In genomic region chr14:89415139-89415538, GRCh38 we compare ENCODE assay signal across 8 cellular contexts. TPM values are rescaled to one million over a fixed set of nuclear protein-coding genes. Genes with fewer than 3 reads are reported as not detected.
A peak's percentile ranks its signal among the peaks of the same experiment; 100 is the strongest.
DNase-seq lines count a peak whose midpoint lies in the region; ATAC-seq and TF ChIP-seq lines count a peak whose summit lies in the region.

No MANE protein-coding gene starts in this region.

- DNase-seq in activated T-cell treated with anti-CD3 and anti-CD28 coated beads, Interleukin-2, amount 50 U/mL, for 4 hours = no peak
- no peak for DNase-seq in activated T-cell treated with anti-CD3 and anti-CD28 coated beads, Interleukin-2, amount 50 U/mL, for 48 hours
- DNase-seq in ascending aorta (ENCODE audit: low spot score in 2 of 2) (no peak), left lung (no peak)

- H3K27ac ChIP-seq in ascending aorta (peak overlapping the region; percentile 46 to 96), left lung (peak overlapping the region; percentile 95 to 96), thymus (ENCODE audit: low read depth) (no peak overlapping the region)

- H3K36me3 ChIP-seq in ascending aorta = peaks cover 9 to 13% of the 10 kb centered on the region in 2 donors
- peaks cover 0 to 8% of the 10 kb centered on the region in 2 donors for H3K36me3 ChIP-seq in left lung
- H3K36me3 ChIP-seq in thymus (ENCODE audit: control insufficient read depth, insufficient read depth) = peaks cover 23% of the 10 kb centered on the region

- H3K4me1 Mint-ChIP-seq in activated T-cell treated with anti-CD3 and anti-CD28 coated beads, Interleukin-2, amount 50 U/mL, for 4 hours (ENCODE audit: low read depth) = peaks cover 53% of the 10 kb centered on the region

- intact Hi-C loops in ascending aorta (cut with DNase I) (loop anchor here (5.0 to 10.0 kb wide), 7 partner anchors 162 to 580 kb away; no protein-coding TSS in a partner anchor), left lung (cut with DNase I) (loop anchor here in 1 of 2 donors (10.0 kb wide), 1 partner anchor 110 kb away; no protein-coding TSS in a partner anchor)

- no peaks in the 10 kb centered on the region for H3K9me3 ChIP-seq in ascending aorta
- H3K9me3 ChIP-seq in left lung = no peaks in the 10 kb centered on the region
- H3K9me3 ChIP-seq in thymus (ENCODE audit: control insufficient read depth) = no peaks in the 10 kb centered on the region

- H3K4me1 ChIP-seq in ascending aorta = peaks cover 4 to 26% of the 10 kb centered on the region in 2 donors
- peaks cover 14 to 45% of the 10 kb centered on the region in 2 donors for H3K4me1 ChIP-seq in left lung
- H3K4me1 ChIP-seq in thymus (ENCODE audit: control insufficient read depth, insufficient read depth, low read length) = peaks cover 19% of the 10 kb centered on the region

- peak overlapping the region; percentile 86 to 91 for H3K4me3 ChIP-seq in ascending aorta
- H3K4me3 ChIP-seq in left lung = peak overlapping the region; percentile 85 to 87
- H3K4me3 ChIP-seq in thymus (ENCODE audit: low read length) = peak overlapping the region; percentile 90

- H3K9me3 Mint-ChIP-seq in activated T-cell treated with anti-CD3 and anti-CD28 coated beads, Interleukin-2, amount 50 U/mL, for 4 hours = no peaks in the 10 kb centered on the region

- 92% methylated on average over 5 of the region's 5 CpGs for WGBS in thymus

- H3K27me3 ChIP-seq in ascending aorta = no peaks in the 10 kb centered on the region
- no peaks in the 10 kb centered on the region for H3K27me3 ChIP-seq in left lung
- no peaks in the 10 kb centered on the region for H3K27me3 ChIP-seq in thymus (ENCODE audit: control insufficient read depth, insufficient read depth)

- H3K36me3 Mint-ChIP-seq in activated T-cell treated with anti-CD3 and anti-CD28 coated beads, Interleukin-2, amount 50 U/mL, for 4 hours (ENCODE audit: insufficient read depth) = peaks cover 24% of the 10 kb centered on the region

- TF ChIP-seq CTCF in ascending aorta (IDR thresholded peaks at IDR 0.05) (no peak), left lung (IDR thresholded peaks at IDR 0.05) (no peak)

- H3K27me3 Mint-ChIP-seq in activated T-cell treated with anti-CD3 and anti-CD28 coated beads, Interleukin-2, amount 50 U/mL, for 4 hours (ENCODE audit: low read depth) = no peaks in the 10 kb centered on the region

- ATAC-seq in activated T-cell treated with anti-CD3 and anti-CD28 coated beads, Interleukin-2, amount 50 U/mL, for 4 hours = no peak
- no peak for ATAC-seq in left lung
- ATAC-seq in GM18502 (IDR thresholded peaks at IDR 0.05; ENCODE audit: poor library complexity, unreplicated experiment) = no peak
- ATAC-seq in GM21390 (IDR thresholded peaks at IDR 0.05; ENCODE audit: unreplicated experiment) = no peak
- ATAC-seq in HG03378 (IDR thresholded peaks at IDR 0.05; ENCODE audit: unreplicated experiment) = no peak

- peak overlapping the region; percentile 85 for H3K4me3 Mint-ChIP-seq in activated T-cell treated with anti-CD3 and anti-CD28 coated beads, Interleukin-2, amount 50 U/mL, for 4 hours

RNA-seq across cellular contexts. Expression of gene FOXN3, which starts 1.9 kb away (rescaled TPM):
- total RNA-seq in activated T-cell treated with anti-CD3 and anti-CD28 coated beads, Interleukin-2, amount 50 U/mL, for 4 hours = 10 to 100 TPM; 67.0 to 83.1 (median 69.5) TPM
- total RNA-seq in ascending aorta (96.3 TPM), left lung (10 to 100 TPM; 71.1 to 80.7 TPM)
- 21.9 TPM for polyA plus RNA-seq in thymus
